In genomic region chr11:102421262-102421661, GRCh38 we compare ENCODE assay signal across 11 cellular contexts. TPM values are rescaled to one million over a fixed set of nuclear protein-coding genes. Genes with fewer than 3 reads are reported as not detected.
DNase-seq lines count a peak whose midpoint lies in the region; ATAC-seq and TF ChIP-seq lines count a peak whose summit lies in the region.
"Had no signal": no experiment of that assay in that cellular context is flagged by ENCODE, and none has a peak within 500 bp of the region (broad histone marks: within the 10 kb centered on the region; RNA-seq: fewer than 3 reads in every experiment).

No MANE protein-coding gene starts in this region.

- peak overlapping the region; percentile 96 for H3K27ac ChIP-seq in SJCRH30
- H3K27ac ChIP-seq in aorta (ENCODE audit: low read depth in 1 of 2, low read length in 2 of 2): no peak overlapping the region
- H3K27ac ChIP-seq: vagina had no signal

- WGBS in aorta, 2 donors: 70 to 71% methylated on average over 3 of the region's 3 CpGs

- H3K27me3 ChIP-seq in SJCRH30: no peaks in the 10 kb centered on the region
- H3K27me3 ChIP-seq in aorta (ENCODE audit: control insufficient read depth in 1 of 2, insufficient read depth in 2 of 2, low read length in 1 of 2): no peaks in the 10 kb centered on the region
- H3K27me3 ChIP-seq: vagina had no signal

- peaks cover 41% of the 10 kb centered on the region for H3K4me1 ChIP-seq in SJCRH30
- H3K4me1 ChIP-seq in aorta (ENCODE audit: control insufficient read depth in 1 of 2, insufficient read depth in 2 of 2, low read length in 2 of 2): no peaks in the 10 kb centered on the region

- peaks cover 36% of the 10 kb centered on the region for H3K36me3 Mint-ChIP-seq in nephron (ENCODE audit: low read depth)

- ATAC-seq in aorta (ENCODE audit: low FRiP score) (no peak), GM21723 (IDR thresholded peaks at IDR 0.05; ENCODE audit: unreplicated experiment) (no peak), HG03196 (IDR thresholded peaks at IDR 0.05; ENCODE audit: unreplicated experiment) (no peak)

- no peak overlapping the region for H3K4me3 Mint-ChIP-seq in nephron
- H3K4me3 Mint-ChIP-seq: natural killer cell treated with Interleukin-12 subunit alpha and Interleukin-12 subunit beta and Interleukin-15 and Interleukin-18, amount 100 ng/mL, for 72 hours had no signal

- TF ChIP-seq CTCF in nephron (IDR thresholded peaks at IDR 0.05; ENCODE audit: unreplicated experiment in 3 of 3): no peak
- no peak for TF ChIP-seq CTCF in GM10266 (IDR thresholded peaks at IDR 0.05; ENCODE audit: control insufficient read depth, insufficient read depth, low read depth, missing control alignments)

- H3K27ac Mint-ChIP-seq in nephron: peak overlapping the region; percentile 71 to 81 (median 74)
- H3K27ac Mint-ChIP-seq: natural killer cell treated with Interleukin-12 subunit alpha and Interleukin-12 subunit beta and Interleukin-15 and Interleukin-18, amount 100 ng/mL, for 72 hours had no signal

- peaks cover 16% of the 10 kb centered on the region for H3K9me3 Mint-ChIP-seq in nephron

- DNase-seq in DMS53 treated with DMSO at 0.1 percent for 48 hours (lab: John Stamatoyannopoulos, UW; ENCODE audit: unreplicated experiment) (peak; percentile 52), NCI-H1930 (lab: John Stamatoyannopoulos, UW) (peak; percentile 74 to 76), SJCRH30 (peak; percentile 83 to 93), aorta (no peak), GM10266 (ENCODE audit: extremely low spot score) (no peak)
- DNase-seq: EL had no signal

- intact Hi-C loops in aorta (cut with DNase I): no loop called here

- H3K4me1 Mint-ChIP-seq in nephron: peaks cover 46% of the 10 kb centered on the region

- 0 out of 2 replicates have a peak, but pooled peaks cover 7% of the 10 kb centered on the region for H3K36me3 ChIP-seq in SJCRH30
- H3K36me3 ChIP-seq in aorta (ENCODE audit: control insufficient read depth in 1 of 2, insufficient read depth in 2 of 2, low read length in 1 of 2): no peaks in the 10 kb centered on the region
- H3K36me3 ChIP-seq: vagina had no signal

- no peaks in the 10 kb centered on the region for H3K9me3 ChIP-seq in SJCRH30 (replicated peaks)
- no peaks in the 10 kb centered on the region for H3K9me3 ChIP-seq in aorta (ENCODE audit: control insufficient read depth, low read length)
- H3K9me3 ChIP-seq: vagina had no signal

- H3K4me3 ChIP-seq in SJCRH30: no peak overlapping the region
- H3K4me3 ChIP-seq in aorta (ENCODE audit: low read length in 2 of 2): no peak overlapping the region
- H3K4me3 ChIP-seq: vagina had no signal

- no peaks in the 10 kb centered on the region for H3K27me3 Mint-ChIP-seq in nephron (ENCODE audit: low read depth)
- H3K27me3 Mint-ChIP-seq: natural killer cell treated with Interleukin-12 subunit alpha and Interleukin-12 subunit beta and Interleukin-15 and Interleukin-18, amount 100 ng/mL, for 72 hours had no signal

RNA-seq across cellular contexts. Expression of gene TMEM123, which starts 31.3 kb away (rescaled TPM):
- total RNA-seq in SJCRH30 (2014; rRNA removed; shearing (Covaris generic)): 164 and 188 TPM in 2 replicates
- total RNA-seq in aorta: 100 to 1,000 TPM; 106 to 116 TPM
- 10 to 100 TPM; 42.1 to 52.5 TPM for polyA plus RNA-seq in aorta

Comparison
In these comparisons a context has a peak if more than half of its experiments do, and no peak if none do; other contexts are left out.
1. DNase-seq: peak in DMS53 treated with DMSO at 0.1 percent for 48 hours (single experiment), NCI-H1930 (2 of 2) and SJCRH30 (2 of 2); none in aorta (0 of 2) and GM10266 (single experiment).